Comparison of ENCODE assay signal across 15 cellular contexts in genomic region chr5:78690593-78690972, GRCh38.
"Had no signal": no experiment of that assay in that cellular context is flagged by ENCODE, and none has a peak within 500 bp of the region (broad histone marks: within the 10 kb centered on the region; RNA-seq: fewer than 3 reads in every experiment).

No MANE protein-coding gene starts in this region.

- DNase-seq: activated CD4-positive, alpha-beta T cell treated with anti-CD3 and anti-CD28 coated beads for 36 hours; activated CD8-positive, alpha-beta memory T cell treated with anti-CD3 and anti-CD28 coated beads, Interleukin-2, amount 50 U/mL, for 48 hours; activated CD8-positive, alpha-beta T cell treated with anti-CD3 and anti-CD28 coated beads, Interleukin-2, amount 10 ng/mL, durations not matched to agents 7 days and 5 days; activated naive CD4-positive, alpha-beta T cell treated with anti-CD3 and anti-CD28 coated beads, Interleukin-2, amount 10 ng/mL, durations not matched to agents 7 days and 5 days; adrenal gland; erythroblast; hypothalamus; immature natural killer cell; stimulated activated CD4-positive, alpha-beta T cell treated with anti-CD3 and anti-CD28 coated beads, Interleukin-2, amount 100 ng/mL, for 48 hours; stimulated activated naive CD8-positive, alpha-beta T cell treated with anti-CD3 and anti-CD28 coated beads, Interleukin-15, Interleukin-2, amounts not matched to agents 100 U/mL and 50 U/mL, for 24 hours; T1000 had no signal

- H3K36me3 ChIP-seq: adrenal gland, suprapubic skin had no signal

- H3K36me3 Mint-ChIP-seq: activated naive CD4-positive, alpha-beta T cell treated with anti-CD3 and anti-CD28 coated beads, Interleukin-2, amount 10 ng/mL, durations not matched to agents 7 days and 5 days; immature natural killer cell; natural killer cell treated with Interleukin-12 subunit alpha and Interleukin-12 subunit beta and Interleukin-15 and Interleukin-18, amount 100 ng/mL, for 72 hours had no signal

- H3K4me1 Mint-ChIP-seq: activated CD4-positive, alpha-beta T cell treated with anti-CD3 and anti-CD28 coated beads for 36 hours; activated naive CD4-positive, alpha-beta T cell treated with anti-CD3 and anti-CD28 coated beads, Interleukin-2, amount 10 ng/mL, durations not matched to agents 7 days and 5 days; activated T-helper 17 cell treated with anti-CD3 and anti-CD28 coated beads, Interleukin-2, amount 50 U/mL, for 72 hours; immature natural killer cell had no signal

- H3K27ac Mint-ChIP-seq: activated CD4-positive, alpha-beta T cell treated with anti-CD3 and anti-CD28 coated beads for 36 hours; activated CD8-positive, alpha-beta T cell treated with anti-CD3 and anti-CD28 coated beads, Interleukin-2, amount 10 ng/mL, durations not matched to agents 7 days and 5 days; activated naive CD4-positive, alpha-beta T cell treated with anti-CD3 and anti-CD28 coated beads, Interleukin-2, amount 10 ng/mL, durations not matched to agents 7 days and 5 days; activated T-helper 17 cell treated with anti-CD3 and anti-CD28 coated beads, Interleukin-2, amount 50 U/mL, for 72 hours; dendritic cell treated with granulocyte-macrophage colony-stimulating factor and Interleukin-4, amounts not matched to agents 40 ng/mL and 50 ng/mL, for 4 days; immature natural killer cell; natural killer cell treated with Interleukin-12 subunit alpha and Interleukin-12 subunit beta and Interleukin-15 and Interleukin-18, amount 100 ng/mL, for 72 hours had no signal

- ATAC-seq: activated CD4-positive, alpha-beta T cell treated with anti-CD3 and anti-CD28 coated beads for 36 hours; activated CD8-positive, alpha-beta T cell treated with anti-CD3 and anti-CD28 coated beads, Interleukin-2, amount 10 ng/mL, durations not matched to agents 7 days and 5 days; activated T-helper 17 cell treated with anti-CD3 and anti-CD28 coated beads, Interleukin-2, amount 50 U/mL, for 72 hours; stimulated activated naive CD8-positive, alpha-beta T cell treated with anti-CD3 and anti-CD28 coated beads, Interleukin-15, Interleukin-2, amounts not matched to agents 100 U/mL and 50 U/mL, for 24 hours had no signal

- H3K4me3 ChIP-seq: adrenal gland, suprapubic skin had no signal

- H3K27ac ChIP-seq: adrenal gland, suprapubic skin had no signal

- H3K27me3 ChIP-seq: adrenal gland, suprapubic skin had no signal

- H3K4me3 Mint-ChIP-seq: activated CD4-positive, alpha-beta T cell treated with anti-CD3 and anti-CD28 coated beads for 36 hours; activated CD8-positive, alpha-beta T cell treated with anti-CD3 and anti-CD28 coated beads, Interleukin-2, amount 10 ng/mL, durations not matched to agents 7 days and 5 days; activated naive CD4-positive, alpha-beta T cell treated with anti-CD3 and anti-CD28 coated beads, Interleukin-2, amount 10 ng/mL, durations not matched to agents 7 days and 5 days; activated T-helper 17 cell treated with anti-CD3 and anti-CD28 coated beads, Interleukin-2, amount 50 U/mL, for 72 hours; dendritic cell treated with granulocyte-macrophage colony-stimulating factor and Interleukin-4, amounts not matched to agents 40 ng/mL and 50 ng/mL, for 4 days; immature natural killer cell; natural killer cell treated with Interleukin-12 subunit alpha and Interleukin-12 subunit beta and Interleukin-15 and Interleukin-18, amount 100 ng/mL, for 72 hours had no signal

- H3K9me3 ChIP-seq: suprapubic skin had no signal

- H3K27me3 Mint-ChIP-seq: dendritic cell treated with granulocyte-macrophage colony-stimulating factor and Interleukin-4, amounts not matched to agents 40 ng/mL and 50 ng/mL, for 4 days had no signal

- H3K4me1 ChIP-seq: adrenal gland, suprapubic skin had no signal

- H3K9me3 Mint-ChIP-seq: activated naive CD4-positive, alpha-beta T cell treated with anti-CD3 and anti-CD28 coated beads, Interleukin-2, amount 10 ng/mL, durations not matched to agents 7 days and 5 days; dendritic cell treated with granulocyte-macrophage colony-stimulating factor and Interleukin-4, amounts not matched to agents 40 ng/mL and 50 ng/mL, for 4 days had no signal
